In genomic region chr3:67357610-67358458, GRCh38 we compare ENCODE assay signal across 9 cellular contexts.
DNase-seq lines count a peak whose midpoint lies in the region; ATAC-seq and TF ChIP-seq lines count a peak whose summit lies in the region.
"Had no signal": no experiment of that assay in that cellular context is flagged by ENCODE, and none has a peak within 500 bp of the region (broad histone marks: within the 10 kb centered on the region; RNA-seq: fewer than 3 reads in every experiment).

No MANE protein-coding gene starts in this region.

- H3K36me3 Mint-ChIP-seq in T-cell = peaks cover 4% of the 10 kb centered on the region
- H3K36me3 Mint-ChIP-seq: natural killer cell had no signal

- intact Hi-C loops in sciatic nerve (cut with DNase I) = no loop called here

- no peaks in the 10 kb centered on the region for H3K79me2 ChIP-seq in KMS-11 (ENCODE audit: insufficient read depth, low read depth)
- H3K79me2 ChIP-seq in mesendoderm (ENCODE audit: control insufficient read depth, insufficient read depth, low read length) = no peaks in the 10 kb centered on the region

- H3K56ac ChIP-seq in mesendoderm (ENCODE audit: low read length) = peak overlapping the region; percentile 65

- H3K4me3 ChIP-seq in KMS-11 (IDR thresholded peaks at IDR 0.05; ENCODE audit: insufficient read depth, low read depth, low read length) (no peak overlapping the region), adipocyte (ENCODE audit: low read length) (no peak overlapping the region), mesendoderm (ENCODE audit: low read length) (no peak overlapping the region)

- no peaks in the 10 kb centered on the region for H3K27me3 Mint-ChIP-seq in T-cell

- H3K4ac ChIP-seq in mesendoderm (ENCODE audit: low read depth, low read length) = no peak overlapping the region

- no peak overlapping the region for H2BK120ac ChIP-seq in mesendoderm (ENCODE audit: low read depth, low read length)

- H4K5ac ChIP-seq in mesendoderm (ENCODE audit: low read length) = no peak overlapping the region

- H4K20me1 ChIP-seq in KMS-11 (ENCODE audit: insufficient read depth) = no peaks in the 10 kb centered on the region

- H3K27me3 ChIP-seq in KMS-11 (ENCODE audit: insufficient read depth, low read depth) (no peaks in the 10 kb centered on the region), adipocyte (replicated peaks; ENCODE audit: control insufficient read depth, insufficient read depth, low read length) (no peaks in the 10 kb centered on the region), mesendoderm (ENCODE audit: insufficient read depth, low read length, poor library complexity) (no peaks in the 10 kb centered on the region)

- ATAC-seq in T-cell (replicated peaks in 1 of 4) (no peak), HG03025 (IDR thresholded peaks at IDR 0.05; ENCODE audit: low FRiP score, unreplicated experiment) (no peak), sciatic nerve (no peak)

- H3K9me3 ChIP-seq in adipocyte (ENCODE audit: control insufficient read depth, low read length) = no peaks in the 10 kb centered on the region

- no peak overlapping the region for H3K23ac ChIP-seq in mesendoderm (ENCODE audit: low read length)

- H3K27ac Mint-ChIP-seq in T-cell = no peak overlapping the region
- H3K27ac Mint-ChIP-seq: natural killer cell had no signal

- CTCF ChIA-PET in T-cell (lab: Charles Lee) = no interaction called here

- peaks cover 8 to 9% (median 8%) of the 10 kb centered on the region in 3 donors for H3K4me1 Mint-ChIP-seq in T-cell

- peak; percentile 24 for TF ChIP-seq CTCF in GM20000 (IDR thresholded peaks at IDR 0.05; ENCODE audit: extremely low read depth, missing control alignments)
- TF ChIP-seq CTCF in KMS-11 (conservative IDR thresholded peaks at IDR 0.05; ENCODE audit: low read depth, low read length) = peak; percentile 43

- WGBS in mesendoderm (ENCODE audit: extremely low coverage, insufficient coverage, low lambda C conversion rate) = no CpG with 5 or more reads among the region's 5 CpGs

- peaks cover 18% of the 10 kb centered on the region for H3K4me1 ChIP-seq in KMS-11 (ENCODE audit: low read depth, poor library complexity, severe bottlenecking)
- H3K4me1 ChIP-seq in adipocyte (ENCODE audit: control insufficient read depth, insufficient read depth, low read length) = no peaks in the 10 kb centered on the region
- H3K4me1 ChIP-seq in mesendoderm (ENCODE audit: control insufficient read depth, low read depth, low read length) = no peaks in the 10 kb centered on the region

- no peak overlapping the region for H2AK5ac ChIP-seq in mesendoderm (ENCODE audit: low read length)

- H2BK5ac ChIP-seq in mesendoderm (ENCODE audit: low read length) = no peak overlapping the region

- peaks cover 0 to 4% (median 0%) of the 10 kb centered on the region in 3 donors for H3K9me3 Mint-ChIP-seq in T-cell
- H3K9me3 Mint-ChIP-seq: natural killer cell had no signal

- DNase-seq in DMS153 (lab: John Stamatoyannopoulos, UW) (peak; percentile 37), GM20000 (ENCODE audit: low spot score) (peak; percentile 32), adipocyte (ENCODE audit: low read depth) (peak; percentile 26), mesendoderm (peak; percentile 97), T-cell (no peak), sciatic nerve (ENCODE audit: low spot score) (no peak)
- DNase-seq: natural killer cell had no signal

- H3K4me3 Mint-ChIP-seq in T-cell = no peak overlapping the region
- H3K4me3 Mint-ChIP-seq: natural killer cell had no signal

- H3K9ac ChIP-seq in KMS-11 (no peak overlapping the region), adipocyte (ENCODE audit: low read length) (no peak overlapping the region), mesendoderm (ENCODE audit: low read length) (no peak overlapping the region)

- no peaks in the 10 kb centered on the region for H3K79me1 ChIP-seq in mesendoderm (ENCODE audit: low read length)

- POLR2A ChIA-PET in T-cell (lab: Charles Lee) = interaction anchor here in 1 of 2 donors (0.5 kb wide), 1 partner anchor 59 kb away, joined by 4 read pairs; no protein-coding TSS in a partner anchor

- H2AFZ ChIP-seq in KMS-11 (ENCODE audit: low read depth) = 0 out of 2 replicates have a peak overlapping the region, but pooled peaks have one; percentile 29

- no peak overlapping the region for H3K18ac ChIP-seq in mesendoderm (ENCODE audit: low read length)

- H2BK15ac ChIP-seq in mesendoderm (replicated peaks; ENCODE audit: low read depth) = no peak overlapping the region

- H3K4me2 ChIP-seq in KMS-11 (no peak overlapping the region), mesendoderm (ENCODE audit: low read length) (no peak overlapping the region)

- no peak overlapping the region for H4K8ac ChIP-seq in mesendoderm (ENCODE audit: low read depth, low read length)

- H3K36me3 ChIP-seq in KMS-11 (ENCODE audit: insufficient read depth) = no peaks in the 10 kb centered on the region
- H3K36me3 ChIP-seq in adipocyte (ENCODE audit: control insufficient read depth, insufficient read depth, low read length, severe bottlenecking) = no peaks in the 10 kb centered on the region
- H3K36me3 ChIP-seq in mesendoderm (ENCODE audit: control insufficient read depth, insufficient read depth, low read length) = no peaks in the 10 kb centered on the region

- H3K27ac ChIP-seq in KMS-11 (no peak overlapping the region), mesendoderm (ENCODE audit: low read depth, low read length) (no peak overlapping the region)

Comparison
In these comparisons a context has a peak if more than half of its experiments do, and no peak if none do; other contexts are left out.
1. DNase-seq: peak in DMS153 (single experiment), GM20000 (single experiment), adipocyte (single experiment) and mesendoderm (single experiment); none in T-cell (0 of 34) and sciatic nerve (single experiment).